19 cellular contexts compared by ENCODE assay signal in the genomic region with DNA sequence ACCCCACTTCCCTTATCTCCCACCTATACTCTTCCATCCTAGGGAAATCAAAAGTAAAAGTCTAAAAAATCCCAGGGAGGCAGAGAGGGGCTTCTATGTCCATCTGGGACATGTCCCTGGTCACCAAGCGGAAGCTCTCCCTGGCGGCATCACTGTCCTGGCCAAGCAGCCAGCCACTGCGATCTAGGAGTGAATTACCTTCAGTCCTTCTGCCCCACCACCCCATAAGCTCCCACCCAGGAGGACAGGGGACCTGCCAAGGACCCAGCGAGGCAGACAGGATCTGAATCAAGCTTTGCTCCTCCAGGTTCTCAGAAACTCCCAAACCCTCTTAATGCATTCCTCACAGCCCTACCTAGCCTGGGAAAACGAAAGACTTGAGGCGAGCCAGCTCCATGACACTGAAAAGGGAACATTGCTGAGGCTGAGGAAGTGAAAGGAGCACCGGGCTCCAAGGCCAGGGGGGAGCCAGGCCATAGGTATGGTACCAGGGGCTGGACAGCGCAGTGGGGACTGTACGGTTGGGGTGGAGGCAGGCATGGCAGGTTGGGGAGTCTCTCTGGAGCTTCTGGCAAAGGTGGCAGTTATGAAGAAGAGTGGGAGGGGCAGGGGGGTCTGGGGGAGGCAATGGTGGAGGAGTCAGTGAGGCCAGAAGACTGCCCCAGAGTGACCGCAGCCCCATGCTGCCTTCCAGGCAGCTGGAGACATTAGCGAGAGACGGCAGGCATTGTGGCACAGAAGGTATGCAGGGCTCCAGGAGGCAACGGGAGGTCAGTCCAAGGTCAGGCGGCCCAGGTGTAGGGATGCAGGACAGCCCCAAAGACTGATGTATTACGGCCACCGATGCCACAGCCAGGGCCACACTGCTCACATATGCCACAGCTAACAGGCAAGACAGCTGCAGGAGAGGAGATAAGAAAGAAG. TPM values are rescaled to one million over a fixed set of nuclear protein-coding genes. Genes with fewer than 3 reads are reported as not detected.
DNase-seq lines count a peak whose midpoint lies in the region; ATAC-seq, FAIRE-seq and TF ChIP-seq lines count a peak whose summit lies in the region.
"Had no signal": no experiment of that assay in that cellular context is flagged by ENCODE, and none has a peak within 500 bp of the region (broad histone marks: within the 10 kb centered on the region; RNA-seq: fewer than 3 reads in every experiment).

No MANE protein-coding gene starts in this region.

- no peaks in the 10 kb centered on the region for H4K20me1 ChIP-seq in HepG2 (ENCODE audit: insufficient read depth, low read length)

- H3K9ac ChIP-seq in HepG2 (ENCODE audit: insufficient read depth, low read depth, low read length) = no peak overlapping the region
- H3K9ac ChIP-seq: neural progenitor cell had no signal

- WGBS in HepG2 (ENCODE audit: low lambda C conversion rate) = 92% methylated on average over 16 of the region's 16 CpGs

- intact Hi-C loops in HepG2 (cut with micrococcal nuclease; ENCODE audit: unreplicated experiment) = no loop called here

- no peak for TF ChIP-seq EP300 in HepG2 (IDR thresholded peaks at IDR 0.05; ENCODE audit: low read depth in 2 of 2, low read length in 2 of 2)
- no peak for TF ChIP-seq EP300 in HepG2 (CRISPR knock-in tag; IDR thresholded peaks at IDR 0.05; ENCODE audit: borderline replicate concordance)

- H3K9me3 Mint-ChIP-seq in CD4-positive, CD25-positive, alpha-beta regulatory T cell = no peaks in the 10 kb centered on the region
- H3K9me3 Mint-ChIP-seq in T-cell = no peaks in the 10 kb centered on the region
- H3K9me3 Mint-ChIP-seq in stimulated activated memory B cell treated with anti-CD40 and anti-IgM and Interleukin-4, amounts not matched to agents 10 μg/mL and 1 μg/mL and 100 μg/mL, for 72 hours = no peaks in the 10 kb centered on the region
- H3K9me3 Mint-ChIP-seq: neural progenitor cell had no signal

- peak overlapping the region in 1 of 4 donors; percentile 85 for H3K4me3 Mint-ChIP-seq in CD4-positive, CD25-positive, alpha-beta regulatory T cell
- H3K4me3 Mint-ChIP-seq in T-cell = no peak overlapping the region
- no peak overlapping the region for H3K4me3 Mint-ChIP-seq in stimulated activated memory B cell treated with anti-CD40 and anti-IgM and Interleukin-4, amounts not matched to agents 10 μg/mL and 1 μg/mL and 100 μg/mL, for 72 hours
- H3K4me3 Mint-ChIP-seq: neural progenitor cell had no signal

- POLR2A ChIA-PET in T-cell (lab: Charles Lee) = interaction anchor here in 1 of 2 donors (0.7 kb wide), 1 partner anchor 32 kb away, joined by 5 read pairs; no protein-coding TSS in a partner anchor
- POLR2A ChIA-PET in HepG2 (lab: Yijun Ruan, JAX) = interaction anchor here (1.2 to 10.4 kb wide), 5 partner anchors 9 to 57 kb away, joined by 3 to 227 read pairs (median 5); a partner anchor contains a TSS

- H3K79me2 ChIP-seq in HepG2 (ENCODE audit: insufficient read depth, low read length) = peaks cover 8% of the 10 kb centered on the region

- FAIRE-seq in HepG2 (lab: Jason Lieb, UNC) = no peak
- FAIRE-seq: GM19239 had no signal

- no peak for DNase-seq in CD4-positive, CD25-positive, alpha-beta regulatory T cell
- no peak for DNase-seq in T-cell
- no peak for DNase-seq in HepG2 (ENCODE audit: low spot score)
- no peak for DNase-seq in NCI-H226
- DNase-seq in NCI-H2081 (lab: John Stamatoyannopoulos, UW) = no peak
- DNase-seq in NCI-H2107 treated with DMSO at 0.1 percent for 48 hours (lab: John Stamatoyannopoulos, UW; ENCODE audit: unreplicated experiment) = no peak
- DNase-seq: activated effector memory CD4-positive, alpha-beta T cell treated with Interleukin-2 at 50 U/mL for 16 hours; Calu3; effector memory CD4-positive, alpha-beta T cell; EL; MM.1S; NCI-H187 treated with DMSO at 0.1 percent for 48 hours; Right ventricle myocardium superior; stimulated activated CD4-positive, alpha-beta T cell treated with anti-CD3 and anti-CD28 coated beads, Interleukin-12 subunit alpha, Interleukin-12 subunit beta, amount 100 ng/mL, for 4 hours had no signal

- peaks cover 11% of the 10 kb centered on the region for H3K36me3 Mint-ChIP-seq in CD4-positive, CD25-positive, alpha-beta regulatory T cell
- H3K36me3 Mint-ChIP-seq in T-cell = peaks cover 30% of the 10 kb centered on the region
- peaks cover 41% of the 10 kb centered on the region for H3K36me3 Mint-ChIP-seq in stimulated activated memory B cell treated with anti-CD40 and anti-IgM and Interleukin-4, amounts not matched to agents 10 μg/mL and 1 μg/mL and 100 μg/mL, for 72 hours

- no peaks in the 10 kb centered on the region for H3K27me3 ChIP-seq in CD4-positive, CD25-positive, alpha-beta regulatory T cell (ENCODE audit: control insufficient read depth, insufficient read depth, low read length)
- H3K27me3 ChIP-seq in HepG2 (ENCODE audit: control insufficient read depth in 1 of 2, insufficient read depth in 2 of 2, low read length in 2 of 2) = peaks cover 0 to 2% of the 10 kb centered on the region in 2 experiments; a peak in 1 of 5 replicates
- H3K27me3 ChIP-seq: neural progenitor cell had no signal

- H3K9me3 ChIP-seq in CD4-positive, CD25-positive, alpha-beta regulatory T cell (ENCODE audit: control insufficient read depth in 2 of 2, low read length in 2 of 2) = no peaks in the 10 kb centered on the region
- no peaks in the 10 kb centered on the region for H3K9me3 ChIP-seq in HepG2 (ENCODE audit: low read length)
- H3K9me3 ChIP-seq: HAP-1 had no signal

- H3K27ac Mint-ChIP-seq in CD4-positive, CD25-positive, alpha-beta regulatory T cell = peak overlapping the region in 2 of 3 donors; percentile 12 to 79
- peak overlapping the region; percentile 23 to 39 for H3K27ac Mint-ChIP-seq in T-cell
- peak overlapping the region; percentile 59 for H3K27ac Mint-ChIP-seq in stimulated activated memory B cell treated with anti-CD40 and anti-IgM and Interleukin-4, amounts not matched to agents 10 μg/mL and 1 μg/mL and 100 μg/mL, for 72 hours

- TF ChIP-seq CTCF in HepG2 (CRISPR knock-in tag; IDR thresholded peaks at IDR 0.05) = no peak

- no peak overlapping the region for H3K4me2 ChIP-seq in HepG2 (ENCODE audit: low read depth, low read length)
- H3K4me2 ChIP-seq: neural progenitor cell had no signal

- no peak overlapping the region for H2AFZ ChIP-seq in HepG2 (ENCODE audit: low read length)
- H2AFZ ChIP-seq: neural progenitor cell had no signal

- peaks cover 7% of the 10 kb centered on the region for H3K27me3 Mint-ChIP-seq in CD4-positive, CD25-positive, alpha-beta regulatory T cell
- no peaks in the 10 kb centered on the region for H3K27me3 Mint-ChIP-seq in T-cell
- no peaks in the 10 kb centered on the region for H3K27me3 Mint-ChIP-seq in stimulated activated memory B cell treated with anti-CD40 and anti-IgM and Interleukin-4, amounts not matched to agents 10 μg/mL and 1 μg/mL and 100 μg/mL, for 72 hours

- TF ChIP-seq POLR2A in HepG2 (IDR thresholded peaks at IDR 0.05; ENCODE audit: insufficient read depth in 1 of 2, low read depth in 2 of 2, low read length in 2 of 2) = no peak

- in situ Hi-C loops in HepG2 (cut with HindIII; ENCODE audit: extremely low pct_ligation_motif_present, low pct_unique_long_range_greater_than_20kb) = loop anchor here (5.0 kb wide), 2 partner anchors 35 to 125 kb away; a partner anchor contains a TSS

- no peak overlapping the region for H3K4me3 ChIP-seq in CD4-positive, CD25-positive, alpha-beta regulatory T cell (ENCODE audit: low read depth, low read length)
- no peak overlapping the region for H3K4me3 ChIP-seq in HepG2 (replicated peaks in 1 of 3; ENCODE audit: insufficient read depth in 1 of 3, low read depth in 2 of 3, low read length in 3 of 3)
- H3K4me3 ChIP-seq: HAP-1, neural progenitor cell had no signal

- no TSS peak for BruUV-seq in HepG2 (replicated peaks; lab: Mats Ljungman, UMichigan)

- H3K4me1 Mint-ChIP-seq in CD4-positive, CD25-positive, alpha-beta regulatory T cell = peaks cover 12 to 49% (median 31%) of the 10 kb centered on the region in 4 donors
- peaks cover 31 to 49% (median 39%) of the 10 kb centered on the region in 3 donors for H3K4me1 Mint-ChIP-seq in T-cell
- peaks cover 64% of the 10 kb centered on the region for H3K4me1 Mint-ChIP-seq in stimulated activated memory B cell treated with anti-CD40 and anti-IgM and Interleukin-4, amounts not matched to agents 10 μg/mL and 1 μg/mL and 100 μg/mL, for 72 hours

- H3K4me1 ChIP-seq in CD4-positive, CD25-positive, alpha-beta regulatory T cell (ENCODE audit: control insufficient read depth, insufficient read depth, low read length, poor library complexity, severe bottlenecking) = peaks cover 42% of the 10 kb centered on the region
- peaks cover 38% of the 10 kb centered on the region for H3K4me1 ChIP-seq in HepG2 (ENCODE audit: insufficient read depth, low read length)

- ATAC-seq in CD4-positive, CD25-positive, alpha-beta regulatory T cell (ENCODE audit: low read depth in 2 of 2) = no peak
- ATAC-seq in T-cell (replicated peaks in 1 of 4) = no peak
- ATAC-seq in HepG2 = no peak
- no peak for ATAC-seq in stimulated activated memory B cell treated with anti-CD40 and anti-IgM and Interleukin-4, amounts not matched to agents 10 μg/mL and 1 μg/mL and 100 μg/mL, for 72 hours
- ATAC-seq in GM19397 (IDR thresholded peaks at IDR 0.05; ENCODE audit: unreplicated experiment) = no peak

- H3K36me3 ChIP-seq in CD4-positive, CD25-positive, alpha-beta regulatory T cell (ENCODE audit: control insufficient read depth, insufficient read depth, low read length) = peaks cover 38% of the 10 kb centered on the region
- H3K36me3 ChIP-seq in HepG2 (replicated peaks in 1 of 2; ENCODE audit: control insufficient read depth in 1 of 2, insufficient read depth in 2 of 2, low read length in 2 of 2) = peaks cover 7 to 23% of the 10 kb centered on the region in 2 experiments
- H3K36me3 ChIP-seq: neural progenitor cell had no signal

- H3K27ac ChIP-seq in CD4-positive, CD25-positive, alpha-beta regulatory T cell (ENCODE audit: insufficient read depth, low read length, poor library complexity, severe bottlenecking) = no peak overlapping the region
- H3K27ac ChIP-seq in HepG2 (ENCODE audit: extremely low read length, insufficient read depth, low read length) = no peak overlapping the region
- H3K27ac ChIP-seq: neural progenitor cell had no signal

- CTCF ChIA-PET in T-cell (lab: Charles Lee) (interaction anchor here (0.6 to 2.6 kb wide), 9 partner anchors 8 to 295 kb away, joined by 3 to 32 read pairs (median 5); a partner anchor contains a TSS), HepG2 (lab: Yijun Ruan, JAX; ENCODE audit: low intra/inter-chr PET ratio, low total read pairs) (interaction anchor here (1.8 to 2.4 kb wide), 3 partner anchors 36 to 126 kb away, joined by 8 to 17 read pairs (median 11); no protein-coding TSS in a partner anchor)

- no peak for TF ChIP-seq RAD21 in HepG2 (CRISPR knock-in tag; IDR thresholded peaks at IDR 0.05)

RNA-seq across cellular contexts. Expression of a gene that starts 2.7 kb away (rescaled TPM):
- 1.3 TPM for total RNA-seq in CD4-positive, CD25-positive, alpha-beta regulatory T cell
- not detected for polyA plus RNA-seq in CD4-positive, CD25-positive, alpha-beta regulatory T cell
- total RNA-seq in T-cell (1 to 10 TPM in 3 of 5 donors, under 1 TPM in 2; 0.54 to 8.7 (median 5.1) TPM), HepG2 (2016; rRNA removed; fragmentation: Illumina TruSeq; extraction: Trizol) (0.38 TPM in 1 of 2 replicates, not detected in the other)
- total RNA-seq in HepG2 (2016; cell fraction: cytosol; rRNA removed; fragmentation: Illumina TruSeq; extraction: Trizol; ENCODE audit: low read depth) = 0.40 and 0.71 TPM in 2 replicates
- total RNA-seq in HepG2 (2016; cell fraction: insoluble cytoplasmic fraction; rRNA removed; fragmentation: Illumina TruSeq; extraction: Trizol) = 0.37 TPM in 1 of 2 replicates, not detected in the other
- 0.21 and 0.37 TPM in 2 replicates for total RNA-seq in HepG2 (2016; cell fraction: membrane; rRNA removed; fragmentation: Illumina TruSeq; extraction: Trizol)
- 0.34 and 0.56 TPM in 2 replicates for total RNA-seq in HepG2 (2016; cell fraction: nucleus; rRNA removed; fragmentation: Illumina TruSeq; extraction: Trizol)
- 0.78 and 2.1 TPM in 2 replicates for polyA plus RNA-seq in HepG2 (2011; rRNA removed)
- polyA plus RNA-seq in HepG2 (2011; cell fraction: cytosol; rRNA removed) = 0.10 and 0.12 TPM in 2 replicates
- 7.7 and 12.3 TPM in 2 replicates for polyA plus RNA-seq in HepG2 (2011; cell fraction: nucleus; rRNA removed)
- polyA plus RNA-seq in HepG2 (2012) = 0.89 and 1.8 TPM in 2 replicates
- polyA plus RNA-seq in HepG2 (2016; cell fraction: cytosol; fragmentation: Illumina TruSeq; extraction: Trizol; ENCODE audit: low read depth) = not detected in 2 replicates
- polyA plus RNA-seq in HepG2 (2016; cell fraction: insoluble cytoplasmic fraction; fragmentation: Illumina TruSeq; extraction: Trizol; ENCODE audit: low read depth) = not detected in 2 replicates
- polyA plus RNA-seq in HepG2 (2016; cell fraction: membrane; fragmentation: Illumina TruSeq; extraction: Trizol; ENCODE audit: low read depth) = not detected in 2 replicates
- polyA plus RNA-seq in HepG2 (2016; cell fraction: nucleus; fragmentation: Illumina TruSeq; extraction: Trizol; ENCODE audit: insufficient read depth, low read depth) = 2.0 and 2.1 TPM in 2 replicates
- 2.2 and 2.4 TPM in 2 replicates for polyA minus RNA-seq in HepG2 (2011; rRNA and poly(A)+ RNA removed; ENCODE audit: low replicate concordance)
- polyA minus RNA-seq in HepG2 (2011; cell fraction: cytosol; rRNA and poly(A)+ RNA removed) = 0.30 TPM in 1 of 2 replicates, not detected in the other
- 3.2 and 5.2 TPM in 2 replicates for polyA minus RNA-seq in HepG2 (2011; cell fraction: nucleus; rRNA and poly(A)+ RNA removed)

RNA-seq across cellular contexts. Expression of a gene that starts 4.2 kb away (rescaled TPM):
- 68.2 TPM for total RNA-seq in CD4-positive, CD25-positive, alpha-beta regulatory T cell
- polyA plus RNA-seq in CD4-positive, CD25-positive, alpha-beta regulatory T cell = 100 to 1,000 TPM; 100 to 143 (median 113) TPM
- total RNA-seq in T-cell = 10 to 100 TPM; 49.2 to 89.5 (median 83.2) TPM
- 24.8 and 35.5 TPM in 2 replicates for total RNA-seq in HepG2 (2016; rRNA removed; fragmentation: Illumina TruSeq; extraction: Trizol)
- total RNA-seq in HepG2 (2016; cell fraction: cytosol; rRNA removed; fragmentation: Illumina TruSeq; extraction: Trizol; ENCODE audit: low read depth) = 5.6 and 5.7 TPM in 2 replicates
- total RNA-seq in HepG2 (2016; cell fraction: insoluble cytoplasmic fraction; rRNA removed; fragmentation: Illumina TruSeq; extraction: Trizol) = 24.2 and 37.7 TPM in 2 replicates
- 10.3 and 10.6 TPM in 2 replicates for total RNA-seq in HepG2 (2016; cell fraction: membrane; rRNA removed; fragmentation: Illumina TruSeq; extraction: Trizol)
- total RNA-seq in HepG2 (2016; cell fraction: nucleus; rRNA removed; fragmentation: Illumina TruSeq; extraction: Trizol) = 27.6 TPM in 2 replicates
- 49.4 and 60.7 TPM in 2 replicates for polyA plus RNA-seq in HepG2 (2011; rRNA removed)
- polyA plus RNA-seq in HepG2 (2011; cell fraction: cytosol; rRNA removed) = 45.0 and 48.2 TPM in 2 replicates
- polyA plus RNA-seq in HepG2 (2011; cell fraction: nucleus; rRNA removed) = 83.0 and 83.9 TPM in 2 replicates
- 34.1 and 38.6 TPM in 2 replicates for polyA plus RNA-seq in HepG2 (2012)
- polyA plus RNA-seq in HepG2 (2016; cell fraction: cytosol; fragmentation: Illumina TruSeq; extraction: Trizol; ENCODE audit: low read depth) = 5.2 and 5.3 TPM in 2 replicates
- 27.2 and 31.3 TPM in 2 replicates for polyA plus RNA-seq in HepG2 (2016; cell fraction: insoluble cytoplasmic fraction; fragmentation: Illumina TruSeq; extraction: Trizol; ENCODE audit: low read depth)
- 8.6 and 9.8 TPM in 2 replicates for polyA plus RNA-seq in HepG2 (2016; cell fraction: membrane; fragmentation: Illumina TruSeq; extraction: Trizol; ENCODE audit: low read depth)
- 62.0 and 62.4 TPM in 2 replicates for polyA plus RNA-seq in HepG2 (2016; cell fraction: nucleus; fragmentation: Illumina TruSeq; extraction: Trizol; ENCODE audit: insufficient read depth, low read depth)
- 12.3 and 51.1 TPM in 2 replicates for polyA minus RNA-seq in HepG2 (2011; rRNA and poly(A)+ RNA removed; ENCODE audit: low replicate concordance)
- polyA minus RNA-seq in HepG2 (2011; cell fraction: cytosol; rRNA and poly(A)+ RNA removed) = 13.9 and 15.4 TPM in 2 replicates
- polyA minus RNA-seq in HepG2 (2011; cell fraction: nucleus; rRNA and poly(A)+ RNA removed) = 14.2 and 14.8 TPM in 2 replicates

RNA-seq across cellular contexts. Expression of a gene that starts 5.6 kb away (rescaled TPM):
- total RNA-seq in CD4-positive, CD25-positive, alpha-beta regulatory T cell = 84.7 TPM
- 10 to 100 TPM; 62.8 to 89.7 (median 72.1) TPM for polyA plus RNA-seq in CD4-positive, CD25-positive, alpha-beta regulatory T cell
- total RNA-seq in T-cell (100 to 1,000 TPM in 3 of 5 donors, 10 to 100 TPM in 2; 85.2 to 131 (median 109) TPM), HepG2 (2016; rRNA removed; fragmentation: Illumina TruSeq; extraction: Trizol) (59.7 and 86.0 TPM in 2 replicates)
- 29.5 and 34.8 TPM in 2 replicates for total RNA-seq in HepG2 (2016; cell fraction: cytosol; rRNA removed; fragmentation: Illumina TruSeq; extraction: Trizol; ENCODE audit: low read depth)
- 56.6 and 88.6 TPM in 2 replicates for total RNA-seq in HepG2 (2016; cell fraction: insoluble cytoplasmic fraction; rRNA removed; fragmentation: Illumina TruSeq; extraction: Trizol)
- total RNA-seq in HepG2 (2016; cell fraction: membrane; rRNA removed; fragmentation: Illumina TruSeq; extraction: Trizol) = 119 and 127 TPM in 2 replicates
- 52.2 and 63.7 TPM in 2 replicates for total RNA-seq in HepG2 (2016; cell fraction: nucleus; rRNA removed; fragmentation: Illumina TruSeq; extraction: Trizol)
- 134 and 137 TPM in 2 replicates for polyA plus RNA-seq in HepG2 (2011; rRNA removed)
- polyA plus RNA-seq in HepG2 (2011; cell fraction: cytosol; rRNA removed) = 145 and 149 TPM in 2 replicates
- 127 and 155 TPM in 2 replicates for polyA plus RNA-seq in HepG2 (2011; cell fraction: nucleus; rRNA removed)
- polyA plus RNA-seq in HepG2 (2012) = 82.7 and 89.2 TPM in 2 replicates
- 47.5 and 51.2 TPM in 2 replicates for polyA plus RNA-seq in HepG2 (2016; cell fraction: cytosol; fragmentation: Illumina TruSeq; extraction: Trizol; ENCODE audit: low read depth)
- 51.2 and 58.4 TPM in 2 replicates for polyA plus RNA-seq in HepG2 (2016; cell fraction: insoluble cytoplasmic fraction; fragmentation: Illumina TruSeq; extraction: Trizol; ENCODE audit: low read depth)
- 95.6 and 101 TPM in 2 replicates for polyA plus RNA-seq in HepG2 (2016; cell fraction: membrane; fragmentation: Illumina TruSeq; extraction: Trizol; ENCODE audit: low read depth)
- 84.0 and 89.2 TPM in 2 replicates for polyA plus RNA-seq in HepG2 (2016; cell fraction: nucleus; fragmentation: Illumina TruSeq; extraction: Trizol; ENCODE audit: insufficient read depth, low read depth)
- 148 and 315 TPM in 2 replicates for polyA minus RNA-seq in HepG2 (2011; rRNA and poly(A)+ RNA removed; ENCODE audit: low replicate concordance)
- 63.9 and 70.8 TPM in 2 replicates for polyA minus RNA-seq in HepG2 (2011; cell fraction: cytosol; rRNA and poly(A)+ RNA removed)
- polyA minus RNA-seq in HepG2 (2011; cell fraction: nucleus; rRNA and poly(A)+ RNA removed) = 91.3 and 97.2 TPM in 2 replicates

RNA-seq across cellular contexts. Expression of a gene that starts 11.9 kb away (rescaled TPM):
- 12.9 TPM for total RNA-seq in CD4-positive, CD25-positive, alpha-beta regulatory T cell
- 10 to 100 TPM; 24.6 to 29.1 (median 26.8) TPM for polyA plus RNA-seq in CD4-positive, CD25-positive, alpha-beta regulatory T cell
- 10 to 100 TPM; 17.3 to 21.1 (median 18.2) TPM for total RNA-seq in T-cell
- total RNA-seq in HepG2 (2016; rRNA removed; fragmentation: Illumina TruSeq; extraction: Trizol) = 30.7 and 42.1 TPM in 2 replicates
- 6.5 and 7.7 TPM in 2 replicates for total RNA-seq in HepG2 (2016; cell fraction: cytosol; rRNA removed; fragmentation: Illumina TruSeq; extraction: Trizol; ENCODE audit: low read depth)
- 30.0 and 42.5 TPM in 2 replicates for total RNA-seq in HepG2 (2016; cell fraction: insoluble cytoplasmic fraction; rRNA removed; fragmentation: Illumina TruSeq; extraction: Trizol)
- 17.1 and 17.3 TPM in 2 replicates for total RNA-seq in HepG2 (2016; cell fraction: membrane; rRNA removed; fragmentation: Illumina TruSeq; extraction: Trizol)
- total RNA-seq in HepG2 (2016; cell fraction: nucleus; rRNA removed; fragmentation: Illumina TruSeq; extraction: Trizol) = 16.1 and 17.3 TPM in 2 replicates
- polyA plus RNA-seq in HepG2 (2011; rRNA removed) = 23.8 and 30.0 TPM in 2 replicates
- polyA plus RNA-seq in HepG2 (2011; cell fraction: cytosol; rRNA removed) = 23.3 and 26.7 TPM in 2 replicates
- 12.3 and 14.8 TPM in 2 replicates for polyA plus RNA-seq in HepG2 (2011; cell fraction: nucleus; rRNA removed)
- 20.2 and 22.8 TPM in 2 replicates for polyA plus RNA-seq in HepG2 (2012)
- 5.5 and 6.1 TPM in 2 replicates for polyA plus RNA-seq in HepG2 (2016; cell fraction: cytosol; fragmentation: Illumina TruSeq; extraction: Trizol; ENCODE audit: low read depth)
- polyA plus RNA-seq in HepG2 (2016; cell fraction: insoluble cytoplasmic fraction; fragmentation: Illumina TruSeq; extraction: Trizol; ENCODE audit: low read depth) = 35.8 and 40.0 TPM in 2 replicates
- polyA plus RNA-seq in HepG2 (2016; cell fraction: membrane; fragmentation: Illumina TruSeq; extraction: Trizol; ENCODE audit: low read depth) = 11.3 and 13.4 TPM in 2 replicates
- polyA plus RNA-seq in HepG2 (2016; cell fraction: nucleus; fragmentation: Illumina TruSeq; extraction: Trizol; ENCODE audit: insufficient read depth, low read depth) = 14.3 and 14.5 TPM in 2 replicates
- polyA minus RNA-seq in HepG2 (2011; rRNA and poly(A)+ RNA removed; ENCODE audit: low replicate concordance) = 47.0 and 114 TPM in 2 replicates
- polyA minus RNA-seq in HepG2 (2011; cell fraction: cytosol; rRNA and poly(A)+ RNA removed) = 20.4 and 25.8 TPM in 2 replicates
- 19.6 and 28.0 TPM in 2 replicates for polyA minus RNA-seq in HepG2 (2011; cell fraction: nucleus; rRNA and poly(A)+ RNA removed)

RNA-seq across cellular contexts. Expression of a gene that starts 34.1 kb away (rescaled TPM):
- 70.8 TPM for total RNA-seq in CD4-positive, CD25-positive, alpha-beta regulatory T cell
- polyA plus RNA-seq in CD4-positive, CD25-positive, alpha-beta regulatory T cell = 10 to 100 TPM; 54.4 to 72.1 (median 64.0) TPM
- total RNA-seq in T-cell (10 to 100 TPM; 61.7 to 91.6 (median 85.6) TPM), HepG2 (2016; rRNA removed; fragmentation: Illumina TruSeq; extraction: Trizol) (39.4 and 53.3 TPM in 2 replicates)
- 97.6 and 112 TPM in 2 replicates for total RNA-seq in HepG2 (2016; cell fraction: cytosol; rRNA removed; fragmentation: Illumina TruSeq; extraction: Trizol; ENCODE audit: low read depth)
- total RNA-seq in HepG2 (2016; cell fraction: insoluble cytoplasmic fraction; rRNA removed; fragmentation: Illumina TruSeq; extraction: Trizol) = 37.3 and 56.7 TPM in 2 replicates
- total RNA-seq in HepG2 (2016; cell fraction: membrane; rRNA removed; fragmentation: Illumina TruSeq; extraction: Trizol) = 81.3 and 81.5 TPM in 2 replicates
- 38.7 and 41.0 TPM in 2 replicates for total RNA-seq in HepG2 (2016; cell fraction: nucleus; rRNA removed; fragmentation: Illumina TruSeq; extraction: Trizol)
- polyA plus RNA-seq in HepG2 (2011; rRNA removed) = 115 and 139 TPM in 2 replicates
- 86.0 and 119 TPM in 2 replicates for polyA plus RNA-seq in HepG2 (2011; cell fraction: cytosol; rRNA removed)
- polyA plus RNA-seq in HepG2 (2011; cell fraction: nucleus; rRNA removed) = 440 and 456 TPM in 2 replicates
- polyA plus RNA-seq in HepG2 (2012) = 61.3 and 62.2 TPM in 2 replicates
- 85.1 and 89.2 TPM in 2 replicates for polyA plus RNA-seq in HepG2 (2016; cell fraction: cytosol; fragmentation: Illumina TruSeq; extraction: Trizol; ENCODE audit: low read depth)
- polyA plus RNA-seq in HepG2 (2016; cell fraction: insoluble cytoplasmic fraction; fragmentation: Illumina TruSeq; extraction: Trizol; ENCODE audit: low read depth) = 42.7 and 45.5 TPM in 2 replicates
- 68.1 and 69.5 TPM in 2 replicates for polyA plus RNA-seq in HepG2 (2016; cell fraction: membrane; fragmentation: Illumina TruSeq; extraction: Trizol; ENCODE audit: low read depth)
- 75.7 and 78.1 TPM in 2 replicates for polyA plus RNA-seq in HepG2 (2016; cell fraction: nucleus; fragmentation: Illumina TruSeq; extraction: Trizol; ENCODE audit: insufficient read depth, low read depth)
- polyA minus RNA-seq in HepG2 (2011; rRNA and poly(A)+ RNA removed; ENCODE audit: low replicate concordance) = 29.2 and 84.0 TPM in 2 replicates
- 21.6 and 22.7 TPM in 2 replicates for polyA minus RNA-seq in HepG2 (2011; cell fraction: cytosol; rRNA and poly(A)+ RNA removed)
- 88.6 and 99.7 TPM in 2 replicates for polyA minus RNA-seq in HepG2 (2011; cell fraction: nucleus; rRNA and poly(A)+ RNA removed)
